ENCODE assay signal across 1 cellular context in the genomic region with DNA sequence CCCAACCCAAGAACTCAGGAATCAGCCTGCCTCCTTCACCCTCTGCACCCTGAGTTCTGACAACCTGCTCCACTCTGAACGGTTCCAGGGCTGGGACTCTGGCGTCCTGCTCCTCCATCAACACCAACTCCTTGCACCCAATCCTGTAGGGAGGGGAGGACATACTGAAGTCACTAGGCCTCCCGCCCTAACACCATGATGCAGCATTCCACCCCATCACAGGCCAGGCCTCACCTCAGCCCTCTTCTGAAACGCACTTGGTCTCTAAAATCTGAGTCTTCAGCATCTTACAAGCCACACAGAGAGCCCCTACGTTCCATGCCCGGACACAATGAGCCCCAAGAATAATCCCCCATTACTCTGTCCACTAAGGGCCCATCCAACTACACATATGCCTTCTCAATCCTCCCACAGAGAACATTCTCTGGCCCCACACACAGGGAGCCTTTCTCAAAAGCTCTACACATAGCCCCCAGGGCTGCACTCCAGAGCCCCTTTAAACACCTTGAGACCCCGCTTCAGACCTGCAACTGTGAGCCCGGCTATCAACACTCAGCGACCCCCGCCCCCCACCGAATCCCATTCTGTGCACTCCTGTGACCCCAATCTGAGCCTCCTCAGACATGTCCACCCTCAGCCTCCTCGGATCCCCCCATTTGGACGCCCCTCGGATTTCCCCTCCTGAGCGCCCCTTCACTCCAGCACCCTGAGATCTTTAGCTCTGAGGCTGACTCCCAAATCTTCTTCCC.
TF ChIP-seq lines count a peak whose summit lies in the region.

No MANE protein-coding gene starts in this region.

TF ChIP-seq in WTC11, 78 proteins besides CTCF, POLR2A, EP300 and RAD21:
- TF ChIP-seq, protein P1, sequence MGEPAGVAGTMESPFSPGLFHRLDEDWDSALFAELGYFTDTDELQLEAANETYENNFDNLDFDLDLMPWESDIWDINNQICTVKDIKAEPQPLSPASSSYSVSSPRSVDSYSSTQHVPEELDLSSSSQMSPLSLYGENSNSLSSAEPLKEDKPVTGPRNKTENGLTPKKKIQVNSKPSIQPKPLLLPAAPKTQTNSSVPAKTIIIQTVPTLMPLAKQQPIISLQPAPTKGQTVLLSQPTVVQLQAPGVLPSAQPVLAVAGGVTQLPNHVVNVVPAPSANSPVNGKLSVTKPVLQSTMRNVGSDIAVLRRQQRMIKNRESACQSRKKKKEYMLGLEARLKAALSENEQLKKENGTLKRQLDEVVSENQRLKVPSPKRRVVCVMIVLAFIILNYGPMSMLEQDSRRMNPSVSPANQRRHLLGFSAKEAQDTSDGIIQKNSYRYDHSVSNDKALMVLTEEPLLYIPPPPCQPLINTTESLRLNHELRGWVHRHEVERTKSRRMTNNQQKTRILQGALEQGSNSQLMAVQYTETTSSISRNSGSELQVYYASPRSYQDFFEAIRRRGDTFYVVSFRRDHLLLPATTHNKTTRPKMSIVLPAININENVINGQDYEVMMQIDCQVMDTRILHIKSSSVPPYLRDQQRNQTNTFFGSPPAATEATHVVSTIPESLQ (CRISPR knock-in tag; IDR thresholded peaks at IDR 0.05) = no peak
- TF ChIP-seq GRHL2 (CRISPR knock-in tag; IDR thresholded peaks at IDR 0.05; ENCODE audit: insufficient replicate concordance, severe bottlenecking) (no peak), SOX15 (CRISPR knock-in tag; IDR thresholded peaks at IDR 0.05) (no peak), NR2C2 (CRISPR knock-in tag; IDR thresholded peaks at IDR 0.05) (no peak)
